ENCODE assay signal across 18 cellular contexts in the genomic region with DNA sequence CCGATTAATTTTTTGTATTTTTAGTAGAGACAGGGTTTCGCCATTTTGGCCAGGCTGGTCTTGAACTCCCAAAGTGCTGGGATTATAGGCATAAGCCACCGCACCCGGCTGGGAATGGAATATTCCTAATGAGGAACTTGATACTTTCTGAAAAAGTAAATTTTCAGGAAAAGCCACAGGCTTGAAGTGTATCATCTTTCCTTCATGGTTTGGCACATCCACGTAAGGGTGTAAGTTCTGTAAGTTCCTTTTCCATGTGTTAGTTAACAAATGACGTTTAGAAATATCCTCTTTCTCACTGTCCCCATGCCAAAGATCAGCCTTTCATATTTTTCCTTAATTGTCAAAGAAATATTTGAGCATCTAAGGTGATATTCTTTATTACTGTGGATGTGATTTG. TPM values are rescaled to one million over a fixed set of nuclear protein-coding genes. Genes with fewer than 3 reads are reported as not detected.
A peak's percentile ranks its signal among the peaks of the same experiment; 100 is the strongest.
DNase-seq lines count a peak whose midpoint lies in the region; ATAC-seq and TF ChIP-seq lines count a peak whose summit lies in the region.
"Had no signal": no experiment of that assay in that cellular context is flagged by ENCODE, and none has a peak within 500 bp of the region (broad histone marks: within the 10 kb centered on the region; RNA-seq: fewer than 3 reads in every experiment).

No MANE protein-coding gene starts in this region.

- no peaks in the 10 kb centered on the region for H3K4me1 Mint-ChIP-seq in activated CD8-positive, alpha-beta T cell treated with anti-CD3 and anti-CD28 coated beads, Interleukin-2, amount 10 ng/mL, durations not matched to agents 7 days and 5 days (ENCODE audit: low read depth)
- H3K4me1 Mint-ChIP-seq: CD4-positive, CD25-positive, alpha-beta regulatory T cell; H9 had no signal

- H3K9me3 Mint-ChIP-seq in activated CD8-positive, alpha-beta T cell treated with anti-CD3 and anti-CD28 coated beads, Interleukin-2, amount 10 ng/mL, durations not matched to agents 7 days and 5 days (ENCODE audit: insufficient read depth): no peaks in the 10 kb centered on the region
- H3K9me3 Mint-ChIP-seq: H9 had no signal

- CTCF ChIA-PET in activated CD8-positive, alpha-beta T cell treated with anti-CD3 and anti-CD28 coated beads, Interleukin-2, amount 10 ng/mL, durations not matched to agents 7 days and 5 days (lab: Charles Lee): no interaction called here

- no peak overlapping the region for H3K4me3 Mint-ChIP-seq in activated CD8-positive, alpha-beta T cell treated with anti-CD3 and anti-CD28 coated beads, Interleukin-2, amount 10 ng/mL, durations not matched to agents 7 days and 5 days
- H3K4me3 Mint-ChIP-seq: CD4-positive, CD25-positive, alpha-beta regulatory T cell; CD8-positive, alpha-beta memory T cell; H9 had no signal

- H3K27me3 Mint-ChIP-seq in activated CD8-positive, alpha-beta T cell treated with anti-CD3 and anti-CD28 coated beads, Interleukin-2, amount 10 ng/mL, durations not matched to agents 7 days and 5 days (ENCODE audit: low read depth): no peaks in the 10 kb centered on the region
- H3K27me3 Mint-ChIP-seq: CD4-positive, CD25-positive, alpha-beta regulatory T cell had no signal

- TF ChIP-seq POLR2A in lower leg skin (IDR thresholded peaks at IDR 0.05): no peak

- TF ChIP-seq CTCF in AG10803 (conservative IDR thresholded peaks at IDR 0.05; ENCODE audit: low read length) (no peak), lower leg skin (IDR thresholded peaks at IDR 0.05) (no peak)

- H3K27ac ChIP-seq in skin epidermis: peak overlapping the region in 13 of 21 experiments; percentile 17 to 95 (median 83)

- DNase-seq in AG10803 (ENCODE audit: low read depth) (peak; percentile 39), fibroblast of peridontal ligament (ENCODE audit: extremely low read depth) (peak; percentile 55), lower leg skin (ENCODE audit: low spot score in 2 of 2) (no peak), SIG-M5 treated with dmso at 0.1 percent for 504 hours (lab: John Stamatoyannopoulos, UW; ENCODE audit: unreplicated experiment) (no peak)
- DNase-seq in activated CD8-positive, alpha-beta T cell treated with anti-CD3 and anti-CD28 coated beads, Interleukin-2, amount 10 ng/mL, durations not matched to agents 7 days and 5 days: no peak
- DNase-seq: 8988T; BE2C; C1 segment of cervical spinal cord; CD4-positive, CD25-positive, alpha-beta regulatory T cell; CD8-positive, alpha-beta memory T cell; COR-L47; DMS 273 treated with DMSO at 0.1 percent for 48 hours; DMS53; DND-41; H9 had no signal

- 72 to 78% methylated on average over 6 of the region's 6 CpGs for whole genome bisulfite sequencing in lower leg skin, 2 donors

- H3K4me3 ChIP-seq in AG10803 (ENCODE audit: low read length) (no peak overlapping the region), skin epidermis (no peak overlapping the region), lower leg skin (ENCODE audit: low read depth, poor library complexity, severe bottlenecking) (no peak overlapping the region)
- H3K4me3 ChIP-seq: GM12878 had no signal

- ATAC-seq in activated CD8-positive, alpha-beta T cell treated with anti-CD3 and anti-CD28 coated beads, Interleukin-2, amount 10 ng/mL, durations not matched to agents 7 days and 5 days: no peak
- ATAC-seq in HG02938 (IDR thresholded peaks at IDR 0.05; ENCODE audit: unreplicated experiment): no peak
- ATAC-seq: GM12878 had no signal

- no peak overlapping the region for H3K27ac Mint-ChIP-seq in activated CD8-positive, alpha-beta T cell treated with anti-CD3 and anti-CD28 coated beads, Interleukin-2, amount 10 ng/mL, durations not matched to agents 7 days and 5 days
- H3K27ac Mint-ChIP-seq: CD4-positive, CD25-positive, alpha-beta regulatory T cell; CD8-positive, alpha-beta memory T cell; H9 had no signal

- intact Hi-C loops in lower leg skin (cut with DNase I; ENCODE audit: low total_unique reads): no loop called here

- POLR2A ChIA-PET in activated CD8-positive, alpha-beta T cell treated with anti-CD3 and anti-CD28 coated beads, Interleukin-2, amount 10 ng/mL, durations not matched to agents 7 days and 5 days (lab: Charles Lee): no interaction called here

- H3K36me3 Mint-ChIP-seq in activated CD8-positive, alpha-beta T cell treated with anti-CD3 and anti-CD28 coated beads, Interleukin-2, amount 10 ng/mL, durations not matched to agents 7 days and 5 days (ENCODE audit: low read depth): no peaks in the 10 kb centered on the region
- H3K36me3 Mint-ChIP-seq: CD4-positive, CD25-positive, alpha-beta regulatory T cell; CD8-positive, alpha-beta memory T cell had no signal

RNA-seq across cellular contexts. Expression of gene TMEM45A, which starts 24.9 kb away (rescaled TPM):
- 1,000 to 10,000 TPM in 1 of 4 donors, 100 to 1,000 TPM in 3; 421 to 1,097 (median 707) TPM for total RNA-seq in lower leg skin
- total RNA-seq in activated CD8-positive, alpha-beta T cell treated with anti-CD3 and anti-CD28 coated beads, Interleukin-2, amount 10 ng/mL, durations not matched to agents 7 days and 5 days: under 1 TPM; 0.29 to 0.42 TPM

Comparison
In these comparisons a context has a peak if more than half of its experiments do, and no peak if none do; other contexts are left out.
1. DNase-seq: peak in AG10803 (single experiment) and fibroblast of peridontal ligament (single experiment); none in lower leg skin (0 of 2), activated CD8-positive, alpha-beta T cell treated with anti-CD3 and anti-CD28 coated beads, Interleukin-2, amount 10 ng/mL, durations not matched to agents 7 days and 5 days (single experiment) and SIG-M5 treated with dmso at 0.1 percent for 504 hours (single experiment).
2. RNA of gene TMEM45A, which starts 24.9 kb away (total RNA-seq): 421 to 1,097 TPM in lower leg skin; 0.29 to 0.42 TPM in activated CD8-positive, alpha-beta T cell treated with anti-CD3 and anti-CD28 coated beads, Interleukin-2, amount 10 ng/mL, durations not matched to agents 7 days and 5 days; every median in the first group is over 100 times any median in the second.